In the genomic region with DNA sequence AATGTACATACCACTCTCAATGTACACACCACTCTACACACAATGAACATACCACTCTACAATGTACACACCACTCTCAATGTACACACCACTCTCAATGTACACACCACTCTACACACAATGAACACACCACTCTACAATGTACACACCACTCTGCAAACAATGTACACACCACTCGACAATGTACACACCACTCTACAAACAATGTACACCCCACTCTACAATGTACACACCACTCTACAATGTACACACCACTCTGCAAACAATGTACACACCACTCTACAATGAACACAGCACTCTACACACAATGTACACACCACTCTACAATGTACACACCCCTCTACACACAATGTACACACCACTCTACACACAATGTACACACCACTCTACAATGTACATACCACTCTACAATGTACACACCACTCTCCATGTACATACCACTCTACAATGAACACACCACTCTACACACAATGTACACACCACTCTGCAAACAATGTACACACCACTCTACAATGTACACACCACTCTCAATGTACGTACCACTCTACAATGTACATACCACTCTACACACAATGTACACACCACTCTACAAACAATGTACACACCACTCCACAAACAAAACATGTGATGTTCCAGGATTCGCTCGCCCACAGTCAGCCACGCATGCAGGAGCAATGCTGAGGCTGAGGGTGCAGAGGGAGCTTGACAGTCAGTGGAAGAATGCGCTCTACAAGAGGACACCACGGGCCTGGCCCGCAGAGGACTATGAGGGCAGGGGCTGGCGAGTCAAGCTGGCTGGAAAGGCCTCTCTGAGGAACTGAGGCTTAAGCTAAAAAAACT, we compare ENCODE assay signal across 1 cellular context.
TF ChIP-seq lines count a peak whose summit lies in the region.

No MANE protein-coding gene starts in this region.

TF ChIP-seq in HepG2, 621 proteins besides CTCF, POLR2A, EP300 and RAD21 (continued from another document):
- TF ChIP-seq, protein P1, sequence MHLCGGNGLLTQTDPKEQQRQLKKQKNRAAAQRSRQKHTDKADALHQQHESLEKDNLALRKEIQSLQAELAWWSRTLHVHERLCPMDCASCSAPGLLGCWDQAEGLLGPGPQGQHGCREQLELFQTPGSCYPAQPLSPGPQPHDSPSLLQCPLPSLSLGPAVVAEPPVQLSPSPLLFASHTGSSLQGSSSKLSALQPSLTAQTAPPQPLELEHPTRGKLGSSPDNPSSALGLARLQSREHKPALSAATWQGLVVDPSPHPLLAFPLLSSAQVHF (CRISPR knock-in tag; IDR thresholded peaks at IDR 0.05), result 0 out of 2 replicates have a peak, but pooled peaks have one; percentile 47
- TF ChIP-seq TBL1XR1 (IDR thresholded peaks at IDR 0.05; ENCODE audit: borderline replicate concordance, low read length, partially characterized antibody) (peak; percentile 12), ATF7 (IDR thresholded peaks at IDR 0.05) (peak; percentile 19; the same call in 1 of the 2 replicates), ATF7 (CRISPR knock-in tag; IDR thresholded peaks at IDR 0.05) (no peak), LCORL (IDR thresholded peaks at IDR 0.05) (0 out of 2 replicates have a peak, but pooled peaks have one; percentile 12), LCORL (CRISPR knock-in tag; IDR thresholded peaks at IDR 0.05) (no peak), MXI1 (IDR thresholded peaks at IDR 0.05; ENCODE audit: borderline replicate concordance, low read depth, low read length) (peak; percentile 38; the same call in 1 of the 3 replicates), FOXA3 (CRISPR knock-in tag; IDR thresholded peaks at IDR 0.05) (0 out of 2 replicates have a peak, but pooled peaks have one; percentile 7), ZNF431 (CRISPR knock-in tag; IDR thresholded peaks at IDR 0.05; ENCODE audit: borderline replicate concordance, low read depth) (no peak)
